1 cellular context compared by ENCODE assay signal in genomic region chr19:18606281-18607221, GRCh38.
A peak's percentile ranks its signal among the peaks of the same experiment; 100 is the strongest.
TF ChIP-seq lines count a peak whose summit lies in the region.

TSS of gene CRLF1 (minus strand) at chr19:18606799. CDS start at chr19:18606656, 143 bp downstream.

TF ChIP-seq in HepG2, 621 proteins besides CTCF, POLR2A, EP300 and RAD21 (continued from another document):
- TF ChIP-seq ZNF687 (CRISPR knock-in tag; IDR thresholded peaks at IDR 0.05): peak; percentile 7; the same call in 1 of the 2 replicates
- TF ChIP-seq PATZ1 (CRISPR knock-in tag; IDR thresholded peaks at IDR 0.05): peak; percentile 19; the same call in 1 of the 2 replicates
- TF ChIP-seq PRDM15 (CRISPR knock-in tag; IDR thresholded peaks at IDR 0.05): 0 out of 2 replicates have a peak, but pooled peaks have one; percentile 33
- TF ChIP-seq WIZ (CRISPR knock-in tag; IDR thresholded peaks at IDR 0.05): no peak
- TF ChIP-seq ZNF362 (CRISPR knock-in tag; IDR thresholded peaks at IDR 0.05; ENCODE audit: borderline replicate concordance): no peak
- no peak for TF ChIP-seq PBX3 (CRISPR knock-in tag; IDR thresholded peaks at IDR 0.05; ENCODE audit: borderline replicate concordance)
- no peak for TF ChIP-seq ZNF614 (CRISPR knock-in tag; IDR thresholded peaks at IDR 0.05; ENCODE audit: borderline replicate concordance)
- 0 out of 2 replicates have a peak, but pooled peaks have one; percentile 37 for TF ChIP-seq TMF1 (CRISPR knock-in tag; IDR thresholded peaks at IDR 0.05; ENCODE audit: low read depth)
- no peak for TF ChIP-seq SALL2 (CRISPR knock-in tag; IDR thresholded peaks at IDR 0.05)
- no peak for TF ChIP-seq NR1H2 (CRISPR knock-in tag; IDR thresholded peaks at IDR 0.05; ENCODE audit: borderline replicate concordance, low read depth)
- peak; percentile 42; the same call in 1 of the 2 replicates for TF ChIP-seq ZNF367 (CRISPR knock-in tag; IDR thresholded peaks at IDR 0.05; ENCODE audit: borderline replicate concordance)
- no peak for TF ChIP-seq ZNF121 (CRISPR knock-in tag; IDR thresholded peaks at IDR 0.05)
- TF ChIP-seq XRCC5 (optimal IDR thresholded peaks at IDR 0.05; ENCODE audit: low read length): no peak
- no peak for TF ChIP-seq ZNF34 (CRISPR knock-in tag; IDR thresholded peaks at IDR 0.05; ENCODE audit: borderline replicate concordance)
- TF ChIP-seq CREB1 (IDR thresholded peaks at IDR 0.05): no peak
- no peak for TF ChIP-seq CREB1 (CRISPR knock-in tag; IDR thresholded peaks at IDR 0.05)
- no peak for TF ChIP-seq ZNF775 (CRISPR knock-in tag; IDR thresholded peaks at IDR 0.05; ENCODE audit: borderline replicate concordance)
TF ChIP-seq in HepG2: peak in this region for 15.
